Comparison of ENCODE assay signal across 10 cellular contexts in genomic region chr17:43019418-43019817, GRCh38. TPM values are rescaled to one million over a fixed set of nuclear protein-coding genes. Genes with fewer than 3 reads are reported as not detected.
A peak's percentile ranks its signal among the peaks of the same experiment; 100 is the strongest.
DNase-seq lines count a peak whose midpoint lies in the region; ATAC-seq, FAIRE-seq and TF ChIP-seq lines count a peak whose summit lies in the region.
"Had no signal": no experiment of that assay in that cellular context is flagged by ENCODE, and none has a peak within 500 bp of the region (broad histone marks: within the 10 kb centered on the region; RNA-seq: fewer than 3 reads in every experiment).

No MANE protein-coding gene starts in this region.

- ATAC-seq in GM19397 (IDR thresholded peaks at IDR 0.05; ENCODE audit: unreplicated experiment): no peak
- ATAC-seq in GM21423 (IDR thresholded peaks at IDR 0.05; ENCODE audit: unreplicated experiment): no peak

- H4K8ac ChIP-seq in H1 (ENCODE audit: extremely low read depth, insufficient read depth, low read length): no peak overlapping the region; the same call in 1 of the 2 replicates

- H3K79me2 ChIP-seq in H1 (ENCODE audit: control insufficient read depth in 1 of 2, insufficient read depth in 2 of 2, low read length in 2 of 2): peaks cover 0 to 35% of the 10 kb centered on the region in 2 experiments; a peak in 3 of 4 replicates
- peaks cover 63% of the 10 kb centered on the region for H3K79me2 ChIP-seq in neural cell (replicated peaks; ENCODE audit: insufficient read depth, low read length)
- peaks cover 21% of the 10 kb centered on the region for H3K79me2 ChIP-seq in PC-9 (ENCODE audit: low read depth)

- TF ChIP-seq CTCF in H1 (IDR thresholded peaks at IDR 0.05; ENCODE audit: control extremely low read depth in 1 of 3, insufficient read depth in 1 of 3, low read depth in 1 of 3, low read length in 3 of 3): no peak
- no peak for TF ChIP-seq CTCF in neural cell (IDR thresholded peaks at IDR 0.05; ENCODE audit: poor library complexity, severe bottlenecking)
- no peak for TF ChIP-seq CTCF in PC-9 (conservative IDR thresholded peaks at IDR 0.05)

- H3K14ac ChIP-seq in H1 (ENCODE audit: insufficient read length): no peak overlapping the region

- no peak overlapping the region for H2BK20ac ChIP-seq in H1 (ENCODE audit: low read length)

- H3K18ac ChIP-seq in H1 (ENCODE audit: extremely low read depth, low read length): no peak overlapping the region

- H2BK15ac ChIP-seq in H1 (ENCODE audit: low read length): no peak overlapping the region

- CTCF ChIA-PET in H1 (lab: Charles Lee; ENCODE audit: partially characterized antibody) (interaction anchor here (0.6 to 1.0 kb wide), 3 partner anchors 13 to 291 kb away, joined by 3 to 4 read pairs (median 3); partner anchors contain the start of gene BRCA1), PC-9 (lab: Charles Lee) (no interaction called here)

- H3K4ac ChIP-seq in H1 (replicated peaks; ENCODE audit: insufficient read length, low read depth, low read length): no peak overlapping the region

- BruUV-seq in PC-9 (replicated peaks; lab: Mats Ljungman, UMichigan): no TSS peak

- intact Hi-C loops in PC-9 (cut with micrococcal nuclease; ENCODE audit: unreplicated experiment): no loop called here

- H3K9me2 ChIP-seq in neural cell (ENCODE audit: insufficient read depth, low read length) (no peaks in the 10 kb centered on the region), PC-9 (ENCODE audit: insufficient read depth) (no peaks in the 10 kb centered on the region)

- H2BK12ac ChIP-seq in H1 (ENCODE audit: low read depth, low read length): no peak overlapping the region

- no peak overlapping the region for H4K91ac ChIP-seq in H1 (replicated peaks; ENCODE audit: insufficient read length, low read length)

- no peak for TF ChIP-seq POLR2A in H1 (IDR thresholded peaks at IDR 0.05; ENCODE audit: control extremely low read depth in 1 of 2, low read depth in 2 of 2, low read length in 2 of 2)

- H3K23ac ChIP-seq in H1 (ENCODE audit: insufficient read length): no peak overlapping the region

- H3K4me3 ChIP-seq in H1 (ENCODE audit: extremely low read depth in 1 of 4, insufficient read depth in 2 of 4, low read depth in 3 of 4, low read length in 4 of 4) (no peak overlapping the region), neural cell (ENCODE audit: low read length) (peak overlapping the region; percentile 80), PC-9 (no peak overlapping the region)

- WGBS in H1 (ENCODE audit: extremely low coverage in 1 of 2, insufficient coverage in 1 of 2, insufficient read length in 1 of 2, insufficient replicate concordance in 2 of 2, low coverage in 1 of 2, low lambda C conversion rate in 2 of 2, missing lambda C conversion rate in 1 of 2), 2 experiments: 82% methylated on average over 7 of the region's 7 CpGs; no CpG with 5 or more reads in 1 of the 2 experiments

- H2BK120ac ChIP-seq in H1 (replicated peaks; ENCODE audit: low read depth, low read length): no peak overlapping the region

- no peak overlapping the region for H3K9ac ChIP-seq in H1 (replicated peaks in 1 of 4; ENCODE audit: extremely low read depth in 1 of 4, low read depth in 3 of 4, low read length in 3 of 4)
- H3K9ac ChIP-seq in neural cell (ENCODE audit: low read length): peak overlapping the region; percentile 49

- no peak overlapping the region for H3K56ac ChIP-seq in H1 (replicated peaks; ENCODE audit: insufficient read length, low read depth, low read length)

- FAIRE-seq in H1 (lab: Jason Lieb, UNC): no peak

- H2AK5ac ChIP-seq in H1 (ENCODE audit: low read depth, low read length): no peak overlapping the region

- no peak overlapping the region for H4K5ac ChIP-seq in H1 (ENCODE audit: insufficient read length, low read depth, low read length)

- H3K9me3 ChIP-seq in KOPT-K1 (ENCODE audit: insufficient read depth, low read length, poor library complexity, severe bottlenecking): no peaks in the 10 kb centered on the region
- no peaks in the 10 kb centered on the region for H3K9me3 ChIP-seq in H1 (ENCODE audit: insufficient read depth in 2 of 2, low read depth in 1 of 2, low read length in 1 of 2)
- H3K9me3 ChIP-seq in neural cell (ENCODE audit: low read length): no peaks in the 10 kb centered on the region
- H3K9me3 ChIP-seq in PC-9 (ENCODE audit: insufficient read depth, low read depth): no peaks in the 10 kb centered on the region

- POLR2A ChIA-PET in H1 (lab: Charles Lee; ENCODE audit: partially characterized antibody) (interaction anchor here (0.6 to 10.8 kb wide), 9 partner anchors 8 to 1341 kb away, joined by 3 to 123 read pairs (median 3); partner anchors contain the start of genes IFI35, PTGES3L, RPL27 and RUNDC1), PC-9 (lab: Charles Lee; ENCODE audit: unreplicated experiment) (no interaction called here)

- TF ChIP-seq RAD21 in H1 (IDR thresholded peaks at IDR 0.05 in 1 of 2, conservative IDR thresholded peaks at IDR 0.05 in 1 of 2; ENCODE audit: low read depth in 2 of 2, low read length in 2 of 2) (no peak), neural cell (conservative IDR thresholded peaks at IDR 0.05) (no peak)

- peak; percentile 36 for DNase-seq in AG08396 (ENCODE audit: low spot score)
- no peak for DNase-seq in H1 (ENCODE audit: low read depth in 1 of 2, low spot score in 2 of 2)
- DNase-seq in PC-9: no peak
- no peak for DNase-seq in stimulated activated CD4-positive, alpha-beta T cell treated with anti-CD3 and anti-CD28 coated beads, Interleukin-4, amount 100 ng/mL, for 1 hour
- DNase-seq: activated naive CD4-positive, alpha-beta T cell treated with Interleukin-2 at 50 U/mL for 16 hours had no signal

- H3K36me3 ChIP-seq in KOPT-K1 (ENCODE audit: insufficient read depth, low read length) (peaks cover 28% of the 10 kb centered on the region), H1 (ENCODE audit: control insufficient read depth in 2 of 4, insufficient read depth in 4 of 4, low read length in 3 of 4) (peaks cover 6 to 39% (median 12%) of the 10 kb centered on the region in 4 experiments; a peak in 7 of 8 replicates), neural cell (ENCODE audit: insufficient read depth, low read length) (no peaks in the 10 kb centered on the region), PC-9 (ENCODE audit: low read depth) (peaks cover 14% of the 10 kb centered on the region)

- H4K20me1 ChIP-seq in H1 (replicated peaks in 1 of 2; ENCODE audit: control insufficient read depth in 1 of 2, insufficient read depth in 2 of 2, low read length in 2 of 2): peaks cover 10% of the 10 kb centered on the region in 2 experiments
- H4K20me1 ChIP-seq in neural cell (ENCODE audit: insufficient read depth): peaks cover 4% of the 10 kb centered on the region
- H4K20me1 ChIP-seq in PC-9 (ENCODE audit: insufficient read depth): peaks cover 2% of the 10 kb centered on the region; the same call in 1 of the 2 replicates

- H3K27me3 ChIP-seq in H1 (replicated peaks in 1 of 4; ENCODE audit: control insufficient read depth in 3 of 4, extremely low read depth in 1 of 4, insufficient read depth in 3 of 4, low read length in 3 of 4): no peaks in the 10 kb centered on the region
- H3K27me3 ChIP-seq in neural cell (ENCODE audit: insufficient read depth, low read depth, low read length): no peaks in the 10 kb centered on the region
- H3K27me3 ChIP-seq in PC-9 (ENCODE audit: insufficient read depth, low read depth): no peaks in the 10 kb centered on the region

- no peak overlapping the region for H2AFZ ChIP-seq in H1 (ENCODE audit: low read length)
- H2AFZ ChIP-seq in neural cell (ENCODE audit: low read depth, low read length): no peak overlapping the region
- no peak overlapping the region for H2AFZ ChIP-seq in PC-9

- H3K79me1 ChIP-seq in H1 (ENCODE audit: low read depth, low read length): peaks cover 17% of the 10 kb centered on the region

- H3K4me1 ChIP-seq in H1 (replicated peaks in 1 of 4; ENCODE audit: control insufficient read depth in 3 of 4, insufficient read depth in 4 of 4, low read length in 3 of 4) (peaks cover 6 to 18% (median 12%) of the 10 kb centered on the region in 4 experiments), PC-9 (replicated peaks; ENCODE audit: insufficient read depth) (peaks cover 21% of the 10 kb centered on the region)

- peak overlapping the region; percentile 18 to 86; a peak in 3 of 4 replicates for H3K4me2 ChIP-seq in H1 (ENCODE audit: insufficient read depth in 1 of 2, low read depth in 2 of 2, low read length in 2 of 2)
- peak overlapping the region; percentile 81 for H3K4me2 ChIP-seq in neural cell (ENCODE audit: low read length)
- H3K4me2 ChIP-seq in PC-9: no peak overlapping the region

- H2BK5ac ChIP-seq in H1 (ENCODE audit: low read depth, low read length): peak overlapping the region; percentile 49; the same call in 1 of the 2 replicates

- H3F3A ChIP-seq in neural cell (ENCODE audit: insufficient read depth, low read length, poor library complexity, severe bottlenecking) (peaks cover 7% of the 10 kb centered on the region), PC-9 (ENCODE audit: insufficient read depth, low read depth) (peaks cover 35% of the 10 kb centered on the region; the same call in 1 of the 2 replicates)

- TF ChIP-seq EP300 in H1 (IDR thresholded peaks at IDR 0.05; ENCODE audit: borderline replicate concordance in 1 of 2, low read depth in 2 of 2, low read length in 2 of 2) (no peak), neural cell (conservative IDR thresholded peaks at IDR 0.05; ENCODE audit: poor library complexity, severe bottlenecking) (no peak)

- peaks cover 8% of the 10 kb centered on the region; the same call in 1 of the 2 replicates for H3K23me2 ChIP-seq in H1 (ENCODE audit: low read depth, low read length)

- H3K27ac ChIP-seq in KOPT-K1 (ENCODE audit: low read depth, low read length, poor library complexity, severe bottlenecking): peak overlapping the region; percentile 70
- no peak overlapping the region for H3K27ac ChIP-seq in H1 (ENCODE audit: low read depth, low read length)
- H3K27ac ChIP-seq in neural cell (ENCODE audit: low read length): peak overlapping the region; percentile 95
- no peak overlapping the region for H3K27ac ChIP-seq in PC-9

RNA-seq across cellular contexts. Expression of gene VAT1, which starts 2.8 kb away (rescaled TPM):
- total RNA-seq in H1 (2021; fragmentation: NEBNext Ultra II Directional; extraction: Animal tissue kit (Norgen Biotek cat#: 25700)): 281 and 295 TPM in 2 replicates
- polyA plus RNA-seq in H1 (2011; rRNA removed) (200 and 269 TPM in 2 replicates), neural cell (151 and 193 TPM in 2 replicates)
- 246 TPM for polyA plus RNA-seq in H1 (2011; cell fraction: cytosol; rRNA removed)
- polyA plus RNA-seq in H1 (2011; cell fraction: nucleus; rRNA removed): 211 TPM
- polyA plus RNA-seq in H1 (2012, experiment 1 of 2): 312 to 485 TPM (median 385 TPM) in 4 replicates
- 284 TPM for polyA plus RNA-seq in H1 (2012, experiment 2 of 2)
- 209 TPM for polyA plus RNA-seq in H1 (2013, experiment 1 of 2)
- 231 TPM for polyA plus RNA-seq in H1 (2013, experiment 2 of 2)
- 360 and 517 TPM in 2 replicates for polyA minus RNA-seq in H1 (2011; rRNA and poly(A)+ RNA removed)
- 175 TPM for polyA minus RNA-seq in H1 (2011; cell fraction: cytosol; rRNA and poly(A)+ RNA removed)
- 93.2 TPM for polyA minus RNA-seq in H1 (2011; cell fraction: nucleus; rRNA and poly(A)+ RNA removed)
- polyA minus RNA-seq in neural cell: 225 and 240 TPM in 2 replicates
- total RNA-seq in PC-9 (2021): 212 and 220 TPM in 2 replicates

RNA-seq across cellular contexts. Expression of gene RND2, which starts 5.6 kb away (rescaled TPM):
- 51.3 and 56.8 TPM in 2 replicates for total RNA-seq in H1 (2021; fragmentation: NEBNext Ultra II Directional; extraction: Animal tissue kit (Norgen Biotek cat#: 25700))
- polyA plus RNA-seq in H1 (2011; rRNA removed) (61.4 and 76.2 TPM in 2 replicates), neural cell (43.8 and 44.1 TPM in 2 replicates)
- polyA plus RNA-seq in H1 (2011; cell fraction: cytosol; rRNA removed): 77.8 TPM
- 48.9 TPM for polyA plus RNA-seq in H1 (2011; cell fraction: nucleus; rRNA removed)
- polyA plus RNA-seq in H1 (2012, experiment 1 of 2): 48.4 to 68.0 TPM (median 59.0 TPM) in 4 replicates
- 60.7 TPM for polyA plus RNA-seq in H1 (2012, experiment 2 of 2)
- 22.6 TPM for polyA plus RNA-seq in H1 (2013, experiment 1 of 2)
- 21.5 TPM for polyA plus RNA-seq in H1 (2013, experiment 2 of 2)
- polyA minus RNA-seq in H1 (2011; rRNA and poly(A)+ RNA removed): 38.7 and 39.0 TPM in 2 replicates
- polyA minus RNA-seq in H1 (2011; cell fraction: cytosol; rRNA and poly(A)+ RNA removed): 17.8 TPM
- 15.3 TPM for polyA minus RNA-seq in H1 (2011; cell fraction: nucleus; rRNA and poly(A)+ RNA removed)
- polyA minus RNA-seq in neural cell: 28.8 and 30.7 TPM in 2 replicates
- 0.26 and 0.43 TPM in 2 replicates for total RNA-seq in PC-9 (2021)
- total RNA-seq: RPMI7951 had no signal

RNA-seq across cellular contexts. Expression of gene IFI35, which starts 12.8 kb away (rescaled TPM):
- 2.0 and 2.5 TPM in 2 replicates for total RNA-seq in H1 (2021; fragmentation: NEBNext Ultra II Directional; extraction: Animal tissue kit (Norgen Biotek cat#: 25700))
- polyA plus RNA-seq in H1 (2011; rRNA removed) (4.7 and 4.9 TPM in 2 replicates), neural cell (not detected in 2 replicates)
- 4.8 TPM for polyA plus RNA-seq in H1 (2011; cell fraction: cytosol; rRNA removed)
- 3.7 TPM for polyA plus RNA-seq in H1 (2011; cell fraction: nucleus; rRNA removed)
- 2.5 to 5.1 TPM (median 4.2 TPM) in 4 replicates for polyA plus RNA-seq in H1 (2012, experiment 1 of 2)
- 3.8 TPM for polyA plus RNA-seq in H1 (2012, experiment 2 of 2)
- polyA plus RNA-seq in H1 (2013, experiment 1 of 2): 0.77 TPM
- polyA plus RNA-seq in H1 (2013, experiment 2 of 2): 0.66 TPM
- polyA minus RNA-seq in H1 (2011; rRNA and poly(A)+ RNA removed): 2.1 and 3.5 TPM in 2 replicates
- polyA minus RNA-seq in H1 (2011; cell fraction: cytosol; rRNA and poly(A)+ RNA removed): 3.4 TPM
- polyA minus RNA-seq in H1 (2011; cell fraction: nucleus; rRNA and poly(A)+ RNA removed): 2.2 TPM
- not detected in 2 replicates for polyA minus RNA-seq in neural cell
- 19.7 and 22.1 TPM in 2 replicates for total RNA-seq in PC-9 (2021)

RNA-seq across cellular contexts. Expression of gene RPL27, which starts 21.2 kb away (rescaled TPM):
- total RNA-seq in H1 (2021; fragmentation: NEBNext Ultra II Directional; extraction: Animal tissue kit (Norgen Biotek cat#: 25700)): 1,415 and 1,425 TPM in 2 replicates
- polyA plus RNA-seq in H1 (2011; rRNA removed): 3,779 and 3,900 TPM in 2 replicates
- 3,674 TPM for polyA plus RNA-seq in H1 (2011; cell fraction: cytosol; rRNA removed)
- polyA plus RNA-seq in H1 (2011; cell fraction: nucleus; rRNA removed): 1,465 TPM
- polyA plus RNA-seq in H1 (2012, experiment 1 of 2): 1,928 to 4,480 TPM (median 4,033 TPM) in 4 replicates
- polyA plus RNA-seq in H1 (2012, experiment 2 of 2): 7,082 TPM
- 5,965 TPM for polyA plus RNA-seq in H1 (2013, experiment 1 of 2)
- 5,738 TPM for polyA plus RNA-seq in H1 (2013, experiment 2 of 2)
- 639 and 673 TPM in 2 replicates for polyA minus RNA-seq in H1 (2011; rRNA and poly(A)+ RNA removed)
- 757 TPM for polyA minus RNA-seq in H1 (2011; cell fraction: cytosol; rRNA and poly(A)+ RNA removed)
- polyA minus RNA-seq in H1 (2011; cell fraction: nucleus; rRNA and poly(A)+ RNA removed): 1,343 TPM
- polyA plus RNA-seq in neural cell: 1,167 and 1,178 TPM in 2 replicates
- 388 and 475 TPM in 2 replicates for polyA minus RNA-seq in neural cell
- 593 and 950 TPM in 2 replicates for total RNA-seq in PC-9 (2021)

RNA-seq across cellular contexts. Expression of gene RUNDC1, which starts 39.1 kb away (rescaled TPM):
- 10.7 and 11.9 TPM in 2 replicates for total RNA-seq in H1 (2021; fragmentation: NEBNext Ultra II Directional; extraction: Animal tissue kit (Norgen Biotek cat#: 25700))
- polyA plus RNA-seq in H1 (2011; rRNA removed) (7.9 and 9.4 TPM in 2 replicates), neural cell (15.1 and 16.3 TPM in 2 replicates)
- polyA plus RNA-seq in H1 (2011; cell fraction: cytosol; rRNA removed): 8.5 TPM
- polyA plus RNA-seq in H1 (2011; cell fraction: nucleus; rRNA removed): 8.2 TPM
- polyA plus RNA-seq in H1 (2012, experiment 1 of 2): 9.5 to 9.8 TPM (median 9.7 TPM) in 4 replicates
- 5.9 TPM for polyA plus RNA-seq in H1 (2012, experiment 2 of 2)
- polyA plus RNA-seq in H1 (2013, experiment 1 of 2): 7.2 TPM
- 7.8 TPM for polyA plus RNA-seq in H1 (2013, experiment 2 of 2)
- polyA minus RNA-seq in H1 (2011; rRNA and poly(A)+ RNA removed): 16.5 and 17.5 TPM in 2 replicates
- 7.4 TPM for polyA minus RNA-seq in H1 (2011; cell fraction: cytosol; rRNA and poly(A)+ RNA removed)
- polyA minus RNA-seq in H1 (2011; cell fraction: nucleus; rRNA and poly(A)+ RNA removed): 9.1 TPM
- 31.1 and 34.8 TPM in 2 replicates for polyA minus RNA-seq in neural cell
- 12.7 and 13.8 TPM in 2 replicates for total RNA-seq in PC-9 (2021)

Comparison
In these comparisons a context has a peak if more than half of its experiments do, and no peak if none do; other contexts are left out.
1. H3K27ac ChIP-seq: peak in KOPT-K1 (single experiment) and neural cell (single experiment); none in H1 (single experiment) and PC-9 (single experiment).
2. RNA of gene RND2, which starts 5.6 kb away (total RNA-seq): 51.3 to 56.8 TPM in H1; 0.26 to 0.43 TPM in PC-9; every median in the first group is over 10 times any median in the second.